Comparison of ENCODE assay signal across 1 cellular context in the genomic region with DNA sequence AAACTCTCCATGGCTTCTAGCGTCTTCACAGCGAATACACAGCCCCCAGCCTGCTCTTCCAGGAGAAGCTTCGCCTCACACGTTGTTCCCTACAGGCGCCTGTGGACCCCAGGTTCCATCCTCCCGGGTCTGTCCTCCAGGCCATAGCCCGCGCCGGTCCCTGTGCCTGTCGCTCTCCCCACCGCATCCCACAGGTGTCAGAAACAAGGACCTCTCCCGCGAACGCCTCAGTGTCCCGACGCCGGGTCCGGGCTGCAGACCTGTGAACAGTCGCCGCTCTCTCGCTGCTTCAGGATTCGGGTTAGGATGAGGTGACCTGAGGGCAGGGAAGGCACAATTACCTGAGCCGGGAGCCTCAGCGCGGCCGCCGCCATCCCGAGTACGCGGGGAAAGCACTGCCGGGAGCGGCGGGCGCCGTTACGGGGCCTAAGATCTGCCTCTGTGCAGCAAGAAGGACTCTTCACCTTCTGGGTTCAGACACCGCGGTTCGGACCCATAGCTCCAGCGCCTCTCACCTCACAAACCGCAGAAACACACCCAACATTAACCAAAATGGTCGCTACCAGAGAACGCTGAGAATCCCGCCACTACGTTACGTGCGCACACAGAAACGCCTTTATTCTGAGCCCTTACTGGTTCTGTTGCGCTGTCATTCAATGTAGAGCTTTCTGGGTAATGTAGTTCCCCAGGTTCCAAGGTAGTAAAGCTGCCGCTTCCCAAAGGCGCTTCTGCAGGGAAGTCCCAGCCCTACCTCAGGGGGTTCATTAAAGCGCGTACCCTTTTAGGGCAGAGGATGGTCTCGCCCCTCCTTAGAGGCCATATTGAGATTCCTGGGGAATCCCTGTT.
A peak's percentile ranks its signal among the peaks of the same experiment; 100 is the strongest.
TF ChIP-seq lines count a peak whose summit lies in the region.

A gene (minus strand): TSS at position 583 of the 846 bp plus-strand sequence. CDS start 1,580 bp downstream, outside the sequence.

TF ChIP-seq in H1, 55 proteins besides CTCF, POLR2A, EP300 and RAD21 (continued from another document):
- peak; percentile 86 for TF ChIP-seq POLR2AphosphoS5 (IDR thresholded peaks at IDR 0.05; ENCODE audit: low read depth, low read length)
- TF ChIP-seq SAP30 (IDR thresholded peaks at IDR 0.05; ENCODE audit: insufficient read depth, insufficient replicate concordance, low read length): peak; percentile 25
- peak; percentile 77 for TF ChIP-seq TBP (IDR thresholded peaks at IDR 0.05; ENCODE audit: low read depth, low read length)
- TF ChIP-seq SP4 (IDR thresholded peaks at IDR 0.05; ENCODE audit: low read length): no peak
- TF ChIP-seq, protein P1, sequence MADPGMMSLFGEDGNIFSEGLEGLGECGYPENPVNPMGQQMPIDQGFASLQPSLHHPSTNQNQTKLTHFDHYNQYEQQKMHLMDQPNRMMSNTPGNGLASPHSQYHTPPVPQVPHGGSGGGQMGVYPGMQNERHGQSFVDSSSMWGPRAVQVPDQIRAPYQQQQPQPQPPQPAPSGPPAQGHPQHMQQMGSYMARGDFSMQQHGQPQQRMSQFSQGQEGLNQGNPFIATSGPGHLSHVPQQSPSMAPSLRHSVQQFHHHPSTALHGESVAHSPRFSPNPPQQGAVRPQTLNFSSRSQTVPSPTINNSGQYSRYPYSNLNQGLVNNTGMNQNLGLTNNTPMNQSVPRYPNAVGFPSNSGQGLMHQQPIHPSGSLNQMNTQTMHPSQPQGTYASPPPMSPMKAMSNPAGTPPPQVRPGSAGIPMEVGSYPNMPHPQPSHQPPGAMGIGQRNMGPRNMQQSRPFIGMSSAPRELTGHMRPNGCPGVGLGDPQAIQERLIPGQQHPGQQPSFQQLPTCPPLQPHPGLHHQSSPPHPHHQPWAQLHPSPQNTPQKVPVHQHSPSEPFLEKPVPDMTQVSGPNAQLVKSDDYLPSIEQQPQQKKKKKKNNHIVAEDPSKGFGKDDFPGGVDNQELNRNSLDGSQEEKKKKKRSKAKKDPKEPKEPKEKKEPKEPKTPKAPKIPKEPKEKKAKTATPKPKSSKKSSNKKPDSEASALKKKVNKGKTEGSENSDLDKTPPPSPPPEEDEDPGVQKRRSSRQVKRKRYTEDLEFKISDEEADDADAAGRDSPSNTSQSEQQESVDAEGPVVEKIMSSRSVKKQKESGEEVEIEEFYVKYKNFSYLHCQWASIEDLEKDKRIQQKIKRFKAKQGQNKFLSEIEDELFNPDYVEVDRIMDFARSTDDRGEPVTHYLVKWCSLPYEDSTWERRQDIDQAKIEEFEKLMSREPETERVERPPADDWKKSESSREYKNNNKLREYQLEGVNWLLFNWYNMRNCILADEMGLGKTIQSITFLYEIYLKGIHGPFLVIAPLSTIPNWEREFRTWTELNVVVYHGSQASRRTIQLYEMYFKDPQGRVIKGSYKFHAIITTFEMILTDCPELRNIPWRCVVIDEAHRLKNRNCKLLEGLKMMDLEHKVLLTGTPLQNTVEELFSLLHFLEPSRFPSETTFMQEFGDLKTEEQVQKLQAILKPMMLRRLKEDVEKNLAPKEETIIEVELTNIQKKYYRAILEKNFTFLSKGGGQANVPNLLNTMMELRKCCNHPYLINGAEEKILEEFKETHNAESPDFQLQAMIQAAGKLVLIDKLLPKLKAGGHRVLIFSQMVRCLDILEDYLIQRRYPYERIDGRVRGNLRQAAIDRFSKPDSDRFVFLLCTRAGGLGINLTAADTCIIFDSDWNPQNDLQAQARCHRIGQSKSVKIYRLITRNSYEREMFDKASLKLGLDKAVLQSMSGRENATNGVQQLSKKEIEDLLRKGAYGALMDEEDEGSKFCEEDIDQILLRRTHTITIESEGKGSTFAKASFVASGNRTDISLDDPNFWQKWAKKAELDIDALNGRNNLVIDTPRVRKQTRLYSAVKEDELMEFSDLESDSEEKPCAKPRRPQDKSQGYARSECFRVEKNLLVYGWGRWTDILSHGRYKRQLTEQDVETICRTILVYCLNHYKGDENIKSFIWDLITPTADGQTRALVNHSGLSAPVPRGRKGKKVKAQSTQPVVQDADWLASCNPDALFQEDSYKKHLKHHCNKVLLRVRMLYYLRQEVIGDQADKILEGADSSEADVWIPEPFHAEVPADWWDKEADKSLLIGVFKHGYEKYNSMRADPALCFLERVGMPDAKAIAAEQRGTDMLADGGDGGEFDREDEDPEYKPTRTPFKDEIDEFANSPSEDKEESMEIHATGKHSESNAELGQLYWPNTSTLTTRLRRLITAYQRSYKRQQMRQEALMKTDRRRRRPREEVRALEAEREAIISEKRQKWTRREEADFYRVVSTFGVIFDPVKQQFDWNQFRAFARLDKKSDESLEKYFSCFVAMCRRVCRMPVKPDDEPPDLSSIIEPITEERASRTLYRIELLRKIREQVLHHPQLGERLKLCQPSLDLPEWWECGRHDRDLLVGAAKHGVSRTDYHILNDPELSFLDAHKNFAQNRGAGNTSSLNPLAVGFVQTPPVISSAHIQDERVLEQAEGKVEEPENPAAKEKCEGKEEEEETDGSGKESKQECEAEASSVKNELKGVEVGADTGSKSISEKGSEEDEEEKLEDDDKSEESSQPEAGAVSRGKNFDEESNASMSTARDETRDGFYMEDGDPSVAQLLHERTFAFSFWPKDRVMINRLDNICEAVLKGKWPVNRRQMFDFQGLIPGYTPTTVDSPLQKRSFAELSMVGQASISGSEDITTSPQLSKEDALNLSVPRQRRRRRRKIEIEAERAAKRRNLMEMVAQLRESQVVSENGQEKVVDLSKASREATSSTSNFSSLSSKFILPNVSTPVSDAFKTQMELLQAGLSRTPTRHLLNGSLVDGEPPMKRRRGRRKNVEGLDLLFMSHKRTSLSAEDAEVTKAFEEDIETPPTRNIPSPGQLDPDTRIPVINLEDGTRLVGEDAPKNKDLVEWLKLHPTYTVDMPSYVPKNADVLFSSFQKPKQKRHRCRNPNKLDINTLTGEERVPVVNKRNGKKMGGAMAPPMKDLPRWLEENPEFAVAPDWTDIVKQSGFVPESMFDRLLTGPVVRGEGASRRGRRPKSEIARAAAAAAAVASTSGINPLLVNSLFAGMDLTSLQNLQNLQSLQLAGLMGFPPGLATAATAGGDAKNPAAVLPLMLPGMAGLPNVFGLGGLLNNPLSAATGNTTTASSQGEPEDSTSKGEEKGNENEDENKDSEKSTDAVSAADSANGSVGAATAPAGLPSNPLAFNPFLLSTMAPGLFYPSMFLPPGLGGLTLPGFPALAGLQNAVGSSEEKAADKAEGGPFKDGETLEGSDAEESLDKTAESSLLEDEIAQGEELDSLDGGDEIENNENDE (IDR thresholded peaks at IDR 0.05; ENCODE audit: insufficient replicate concordance, low read length): no peak
- TF ChIP-seq SIN3A (conservative IDR thresholded peaks at IDR 0.05 in 1 of 2, IDR thresholded peaks at IDR 0.05 in 1 of 2; ENCODE audit: low read depth in 1 of 2, low read length in 2 of 2): peak in 1 of 2 experiments; percentile 63; a peak in 1 of 4 replicates
- no peak for TF ChIP-seq HDAC6 (IDR thresholded peaks at IDR 0.05; ENCODE audit: low read depth, low read length)
- no peak for TF ChIP-seq EZH2 (IDR thresholded peaks at IDR 0.05; ENCODE audit: low read depth, low read length, severe bottlenecking)
- no peak for TF ChIP-seq KDM1A (IDR thresholded peaks at IDR 0.05; ENCODE audit: borderline replicate concordance, low read length)
- TF ChIP-seq NRF1 (IDR thresholded peaks at IDR 0.05; ENCODE audit: low read depth, low read length): no peak
- TF ChIP-seq SIRT6 (IDR thresholded peaks at IDR 0.05; ENCODE audit: low read length): no peak
- TF ChIP-seq BCL11A (IDR thresholded peaks at IDR 0.05; ENCODE audit: low read depth in 2 of 2, low read length in 2 of 2): no peak
- TF ChIP-seq YY1 (IDR thresholded peaks at IDR 0.05; ENCODE audit: low read depth, low read length): peak; percentile 91
- no peak; the same call in 1 of the 2 replicates for TF ChIP-seq BRCA1 (IDR thresholded peaks at IDR 0.05; ENCODE audit: low read depth, low read length)
- no peak for TF ChIP-seq RNF2 (IDR thresholded peaks at IDR 0.05; ENCODE audit: borderline replicate concordance, low read depth, low read length, missing control alignments, poor library complexity, severe bottlenecking)
- no peak for TF ChIP-seq TAF7 (optimal IDR thresholded peaks at IDR 0.05; ENCODE audit: borderline replicate concordance, low read depth, low read length)
- peak; percentile 91 for TF ChIP-seq CREB1 (IDR thresholded peaks at IDR 0.05)
- no peak for TF ChIP-seq CBX8 (IDR thresholded peaks at IDR 0.05; ENCODE audit: borderline replicate concordance, low read depth, low read length)
- TF ChIP-seq KDM5A (IDR thresholded peaks at IDR 0.05; ENCODE audit: low read length): no peak
- TF ChIP-seq, protein P2, sequence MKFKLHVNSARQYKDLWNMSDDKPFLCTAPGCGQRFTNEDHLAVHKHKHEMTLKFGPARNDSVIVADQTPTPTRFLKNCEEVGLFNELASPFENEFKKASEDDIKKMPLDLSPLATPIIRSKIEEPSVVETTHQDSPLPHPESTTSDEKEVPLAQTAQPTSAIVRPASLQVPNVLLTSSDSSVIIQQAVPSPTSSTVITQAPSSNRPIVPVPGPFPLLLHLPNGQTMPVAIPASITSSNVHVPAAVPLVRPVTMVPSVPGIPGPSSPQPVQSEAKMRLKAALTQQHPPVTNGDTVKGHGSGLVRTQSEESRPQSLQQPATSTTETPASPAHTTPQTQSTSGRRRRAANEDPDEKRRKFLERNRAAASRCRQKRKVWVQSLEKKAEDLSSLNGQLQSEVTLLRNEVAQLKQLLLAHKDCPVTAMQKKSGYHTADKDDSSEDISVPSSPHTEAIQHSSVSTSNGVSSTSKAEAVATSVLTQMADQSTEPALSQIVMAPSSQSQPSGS (IDR thresholded peaks at IDR 0.05; ENCODE audit: low read length): no peak
- TF ChIP-seq, protein P3, sequence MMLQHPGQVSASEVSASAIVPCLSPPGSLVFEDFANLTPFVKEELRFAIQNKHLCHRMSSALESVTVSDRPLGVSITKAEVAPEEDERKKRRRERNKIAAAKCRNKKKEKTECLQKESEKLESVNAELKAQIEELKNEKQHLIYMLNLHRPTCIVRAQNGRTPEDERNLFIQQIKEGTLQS (IDR thresholded peaks at IDR 0.05; ENCODE audit: insufficient read depth, low read depth, low read length): no peak
- TF ChIP-seq CBX5 (IDR thresholded peaks at IDR 0.05; ENCODE audit: low read depth, low read length): no peak
- TF ChIP-seq, protein P4, sequence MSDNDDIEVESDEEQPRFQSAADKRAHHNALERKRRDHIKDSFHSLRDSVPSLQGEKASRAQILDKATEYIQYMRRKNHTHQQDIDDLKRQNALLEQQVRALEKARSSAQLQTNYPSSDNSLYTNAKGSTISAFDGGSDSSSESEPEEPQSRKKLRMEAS (IDR thresholded peaks at IDR 0.05): peak; percentile 22; the same call in 1 of the 2 replicates
- TF ChIP-seq, protein P5, sequence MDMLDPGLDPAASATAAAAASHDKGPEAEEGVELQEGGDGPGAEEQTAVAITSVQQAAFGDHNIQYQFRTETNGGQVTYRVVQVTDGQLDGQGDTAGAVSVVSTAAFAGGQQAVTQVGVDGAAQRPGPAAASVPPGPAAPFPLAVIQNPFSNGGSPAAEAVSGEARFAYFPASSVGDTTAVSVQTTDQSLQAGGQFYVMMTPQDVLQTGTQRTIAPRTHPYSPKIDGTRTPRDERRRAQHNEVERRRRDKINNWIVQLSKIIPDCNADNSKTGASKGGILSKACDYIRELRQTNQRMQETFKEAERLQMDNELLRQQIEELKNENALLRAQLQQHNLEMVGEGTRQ (IDR thresholded peaks at IDR 0.05; ENCODE audit: low read length): no peak
- peak; percentile 93 for TF ChIP-seq SIX5 (IDR thresholded peaks at IDR 0.05; ENCODE audit: low read depth, low read length)
- no peak; the same call in 1 of the 2 replicates for TF ChIP-seq RBBP5 (IDR thresholded peaks at IDR 0.05; ENCODE audit: borderline replicate concordance, low read depth, low read length)
- TF ChIP-seq TCF12 (IDR thresholded peaks at IDR 0.05; ENCODE audit: low read depth, low read length): no peak
- TF ChIP-seq, protein P6, sequence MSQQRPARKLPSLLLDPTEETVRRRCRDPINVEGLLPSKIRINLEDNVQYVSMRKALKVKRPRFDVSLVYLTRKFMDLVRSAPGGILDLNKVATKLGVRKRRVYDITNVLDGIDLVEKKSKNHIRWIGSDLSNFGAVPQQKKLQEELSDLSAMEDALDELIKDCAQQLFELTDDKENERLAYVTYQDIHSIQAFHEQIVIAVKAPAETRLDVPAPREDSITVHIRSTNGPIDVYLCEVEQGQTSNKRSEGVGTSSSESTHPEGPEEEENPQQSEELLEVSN (IDR thresholded peaks at IDR 0.05): peak; percentile 67
- no peak for TF ChIP-seq CEBPB (IDR thresholded peaks at IDR 0.05; ENCODE audit: low read depth, low read length)
- peak; percentile 90 for TF ChIP-seq PHF8 (conservative IDR thresholded peaks at IDR 0.05; ENCODE audit: low read depth, low read length)
- TF ChIP-seq FOSL1 (IDR thresholded peaks at IDR 0.05; ENCODE audit: insufficient read depth, low read depth, low read length): no peak
- TF ChIP-seq GABPA (IDR thresholded peaks at IDR 0.05; ENCODE audit: borderline replicate concordance, insufficient read depth, low read length): no peak
- no peak for TF ChIP-seq BACH1 (IDR thresholded peaks at IDR 0.05; ENCODE audit: low read length)
- TF ChIP-seq MAFK (IDR thresholded peaks at IDR 0.05; ENCODE audit: low read depth, low read length): no peak
- peak; percentile 77 for TF ChIP-seq CHD1 (IDR thresholded peaks at IDR 0.05; ENCODE audit: low read depth, low read length)
